ENCODE assay signal across 25 cellular contexts in genomic region chr6:112100561-112100960, GRCh38. TPM values are rescaled to one million over a fixed set of nuclear protein-coding genes. Genes with fewer than 3 reads are reported as not detected.
A peak's percentile ranks its signal among the peaks of the same experiment; 100 is the strongest.
DNase-seq lines count a peak whose midpoint lies in the region; ATAC-seq and TF ChIP-seq lines count a peak whose summit lies in the region.
"Had no signal": no experiment of that assay in that cellular context is flagged by ENCODE, and none has a peak within 500 bp of the region (broad histone marks: within the 10 kb centered on the region; RNA-seq: fewer than 3 reads in every experiment).

No MANE protein-coding gene starts in this region.

- TF ChIP-seq CTCF in heart right ventricle (IDR thresholded peaks at IDR 0.05) (no peak), psoas muscle (IDR thresholded peaks at IDR 0.05) (no peak), omental fat pad (IDR thresholded peaks at IDR 0.05) (no peak)

- peaks cover 0 to 4% (median 0%) of the 10 kb centered on the region in 11 donors for H3K9me3 ChIP-seq in heart right ventricle
- no peaks in the 10 kb centered on the region for H3K9me3 ChIP-seq in right cardiac atrium (ENCODE audit: control insufficient read depth, low read length)
- H3K9me3 ChIP-seq in psoas muscle, result no peaks in the 10 kb centered on the region
- no peaks in the 10 kb centered on the region for H3K9me3 ChIP-seq in Karpas-422 (ENCODE audit: low read length)

- ATAC-seq in heart right ventricle (peak in 7 of 8 donors; percentile 22 to 84 (median 55)), right cardiac atrium (no peak), psoas muscle (no peak), omental fat pad (ENCODE audit: low FRiP score) (no peak)
- ATAC-seq: HCT116, HepG2, K562, Right ventricle myocardium inferior had no signal

- peak overlapping the region in 3 of 10 donors; percentile 8 to 63 (median 33) for H3K27ac ChIP-seq in heart right ventricle
- no peak overlapping the region for H3K27ac ChIP-seq in right cardiac atrium (ENCODE audit: low read length)
- H3K27ac ChIP-seq in psoas muscle, result peak overlapping the region; percentile 10
- H3K27ac ChIP-seq in Karpas-422 (ENCODE audit: low read length), result no peak overlapping the region
- H3K27ac ChIP-seq: 22Rv1; BLaER1 treated with 17β-estradiol and CSF1 and Interleukin-3, amounts not matched to agents 10 nM and 100 nM; GM23248 had no signal

- peaks cover 0 to 18% (median 0%) of the 10 kb centered on the region in 9 donors for H3K4me1 ChIP-seq in heart right ventricle
- H3K4me1 ChIP-seq in right cardiac atrium (ENCODE audit: control insufficient read depth, insufficient read depth, low read length), result no peaks in the 10 kb centered on the region
- H3K4me1 ChIP-seq in psoas muscle, result no peaks in the 10 kb centered on the region
- no peaks in the 10 kb centered on the region for H3K4me1 ChIP-seq in Karpas-422 (ENCODE audit: low read length)
- H3K4me1 ChIP-seq: BLaER1 treated with 17β-estradiol and CSF1 and Interleukin-3, amounts not matched to agents 10 nM and 100 nM had no signal

- H3K4me3 ChIP-seq in heart right ventricle (no peak overlapping the region), right cardiac atrium (ENCODE audit: low read length) (no peak overlapping the region), psoas muscle (no peak overlapping the region), Karpas-422 (ENCODE audit: low read length) (no peak overlapping the region)
- H3K4me3 ChIP-seq: BLaER1 treated with 17β-estradiol and CSF1 and Interleukin-3, amounts not matched to agents 10 nM and 100 nM; GM23248; K562 had no signal

- no peaks in the 10 kb centered on the region for H3K79me2 ChIP-seq in Karpas-422 (ENCODE audit: low read length)

- WGBS in heart right ventricle, 2 donors, result 62 to 69% methylated on average over 4 of the region's 4 CpGs
- WGBS in right cardiac atrium, result 70% methylated on average over 4 of the region's 4 CpGs
- 68 to 70% (median 69%) methylated on average over 4 of the region's 4 CpGs for WGBS in psoas muscle, 3 donors

- no peaks in the 10 kb centered on the region for H4K20me1 ChIP-seq in Karpas-422 (ENCODE audit: insufficient read depth, low read depth, low read length)
- H4K20me1 ChIP-seq: BLaER1 treated with 17β-estradiol and CSF1 and Interleukin-3, amounts not matched to agents 10 nM and 100 nM had no signal

- no peaks in the 10 kb centered on the region for H3K9me2 ChIP-seq in Karpas-422 (replicated peaks; ENCODE audit: insufficient read depth, low read length)

- H3K27me3 ChIP-seq in heart right ventricle (no peaks in the 10 kb centered on the region), right cardiac atrium (ENCODE audit: control insufficient read depth, insufficient read depth) (no peaks in the 10 kb centered on the region), psoas muscle (ENCODE audit: insufficient read depth in 3 of 3, low read length in 2 of 3) (no peaks in the 10 kb centered on the region), Karpas-422 (ENCODE audit: low read length) (no peaks in the 10 kb centered on the region; the same call in 1 of the 2 replicates)
- H3K27me3 ChIP-seq: BLaER1 treated with 17β-estradiol and CSF1 and Interleukin-3, amounts not matched to agents 10 nM and 100 nM had no signal

- intact Hi-C loops in heart right ventricle (cut with DNase I) (no loop called here), right cardiac atrium (cut with DNase I) (no loop called here), psoas muscle (cut with DNase I) (no loop called here), posterior cingulate gyrus (cut with DNase I) (no loop called here)

- no peak overlapping the region for H2AFZ ChIP-seq in Karpas-422 (ENCODE audit: low read length)
- H2AFZ ChIP-seq: GM23248 had no signal

- H3K4me2 ChIP-seq in Karpas-422 (ENCODE audit: low read depth, low read length, poor library complexity, severe bottlenecking), result no peak overlapping the region
- H3K4me2 ChIP-seq: BLaER1 treated with 17β-estradiol and CSF1 and Interleukin-3, amounts not matched to agents 10 nM and 100 nM had no signal

- DNase-seq in heart right ventricle (no peak), right cardiac atrium (no peak), NCI-H748 (lab: John Stamatoyannopoulos, UW; ENCODE audit: unreplicated experiment) (peak; percentile 84), glomerular endothelial cell (ENCODE audit: extremely low read depth, low read depth, low spot score) (peak; percentile 16), psoas muscle (no peak), Karpas-422 (no peak), omental fat pad (ENCODE audit: low spot score) (no peak), posterior cingulate gyrus (no peak)
- DNase-seq: ACHN; CD4-positive, alpha-beta memory T cell; GM23248; NCI-H1092 treated with DMSO at 0.1 percent for 48 hours; NCI-H1436 treated with DMSO at 0.1 percent for 48 hours; NCI-H2029 treated with DMSO at 0.1 percent for 48 hours; NCI-H2171; NCI-H345; NCI-H524 treated with DMSO at 0.1 percent for 48 hours had no signal

- no peak overlapping the region for H3K9ac ChIP-seq in Karpas-422 (ENCODE audit: low read length)
- H3K9ac ChIP-seq: BLaER1 treated with 17β-estradiol and CSF1 and Interleukin-3, amounts not matched to agents 10 nM and 100 nM; GM23248 had no signal

- H3K36me3 ChIP-seq in heart right ventricle, result peaks cover 0 to 54% (median 4%) of the 10 kb centered on the region in 9 donors
- H3K36me3 ChIP-seq in psoas muscle (ENCODE audit: insufficient read depth in 1 of 2, low read depth in 1 of 2), result peaks cover 6 to 22% of the 10 kb centered on the region in 2 donors
- H3K36me3 ChIP-seq in Karpas-422 (ENCODE audit: insufficient read depth, low read length), result no peaks in the 10 kb centered on the region

RNA-seq across cellular contexts. Expression of gene FAM229B, which starts 13.2 kb away (rescaled TPM):
- total RNA-seq in heart right ventricle (10 to 100 TPM; 47.4 to 88.7 (median 59.8) TPM), right cardiac atrium (10 to 100 TPM; 60.2 to 77.7 (median 73.1) TPM), glomerular endothelial cell (6.2 and 29.2 TPM in 2 replicates), psoas muscle (10 to 100 TPM in 2 of 4 donors, 1 to 10 TPM in 2; 7.2 to 17.7 (median 11.2) TPM), omental fat pad (10 to 100 TPM in 3 of 4 donors, 1 to 10 TPM in 1; 4.9 to 17.2 (median 12.4) TPM)
- polyA plus RNA-seq in heart right ventricle (10 to 100 TPM; 36.7 to 68.0 TPM), right cardiac atrium (75.2 TPM), psoas muscle (10 to 100 TPM in 1 of 3 donors, 1 to 10 TPM in 2; 5.8 to 11.5 (median 7.6) TPM)
- 8.2 and 9.2 TPM in 2 replicates for total RNA-seq in Karpas-422 (2014; rRNA removed; shearing (Covaris generic); ENCODE audit: low replicate concordance)

RNA-seq across cellular contexts. Expression of gene TUBE1, which starts 13.3 kb away (rescaled TPM):
- total RNA-seq in heart right ventricle (10 to 100 TPM; 13.5 to 38.6 (median 22.6) TPM), right cardiac atrium (10 to 100 TPM; 21.4 to 36.9 (median 29.5) TPM), glomerular endothelial cell (9.1 and 13.2 TPM in 2 replicates), psoas muscle (1 to 10 TPM; 5.6 to 7.0 (median 6.1) TPM), omental fat pad (10 to 100 TPM; 21.0 to 68.7 (median 31.6) TPM)
- polyA plus RNA-seq in heart right ventricle (10 to 100 TPM in 1 of 2 donors, 1 to 10 TPM in 1; 9.0 to 43.5 TPM), right cardiac atrium (22.7 TPM), psoas muscle (1 to 10 TPM; 4.7 to 6.9 (median 5.9) TPM)
- total RNA-seq in Karpas-422 (2014; rRNA removed; shearing (Covaris generic); ENCODE audit: low replicate concordance), result 81.6 and 110 TPM in 2 replicates

RNA-seq across cellular contexts. Expression of gene CCN6, which starts 46.7 kb away (rescaled TPM):
- total RNA-seq in heart right ventricle, result not detected
- not detected for polyA plus RNA-seq in heart right ventricle
- total RNA-seq in right cardiac atrium, result not detected
- polyA plus RNA-seq in right cardiac atrium, result not detected
- total RNA-seq in glomerular endothelial cell, result not detected in 2 replicates
- total RNA-seq in psoas muscle, result not detected
- polyA plus RNA-seq in psoas muscle, result under 1 TPM in 1 of 3 donors, not detected in 2; 0.01 TPM
- total RNA-seq in Karpas-422 (2014; rRNA removed; shearing (Covaris generic); ENCODE audit: low replicate concordance), result 0.25 TPM in 1 of 2 replicates, not detected in the other
- under 1 TPM in 1 of 4 donors, not detected in 3; 0.56 TPM for total RNA-seq in omental fat pad
- total RNA-seq: CD4-positive, alpha-beta memory T cell; Daoy; GM23248; HepG2; Right ventricle myocardium inferior; SK-MEL-5 had no signal
- polyA plus RNA-seq: HepG2 had no signal

Comparison
In these comparisons a context has a peak if more than half of its experiments do, and no peak if none do; other contexts are left out.
1. ATAC-seq: peak in heart right ventricle (7 of 8); none in right cardiac atrium (0 of 2), psoas muscle (0 of 4) and omental fat pad (single experiment).
2. DNase-seq: peak in NCI-H748 (single experiment) and glomerular endothelial cell (single experiment); none in heart right ventricle (0 of 2), right cardiac atrium (0 of 3), psoas muscle (0 of 2), Karpas-422 (single experiment), omental fat pad (single experiment) and posterior cingulate gyrus (0 of 10).